In genomic region chr11:8167796-8168195, GRCh38 we compare ENCODE assay signal across 9 cellular contexts. TPM values are rescaled to one million over a fixed set of nuclear protein-coding genes. Genes with fewer than 3 reads are reported as not detected.
DNase-seq lines count a peak whose midpoint lies in the region; ATAC-seq and TF ChIP-seq lines count a peak whose summit lies in the region.
"Had no signal": no experiment of that assay in that cellular context is flagged by ENCODE, and none has a peak within 500 bp of the region (broad histone marks: within the 10 kb centered on the region; RNA-seq: fewer than 3 reads in every experiment).

No MANE protein-coding gene starts in this region.

- no peak overlapping the region for H3K4me3 ChIP-seq in astrocyte of the spinal cord (ENCODE audit: low read depth, low read length)
- peak overlapping the region; percentile 2 to 44 for H3K4me3 ChIP-seq in aorta (ENCODE audit: low read length in 2 of 2)

- no peaks in the 10 kb centered on the region for H3K36me3 ChIP-seq in aorta (ENCODE audit: control insufficient read depth in 1 of 2, insufficient read depth in 2 of 2, low read length in 1 of 2)

- no peaks in the 10 kb centered on the region for H3K4me1 ChIP-seq in aorta (ENCODE audit: control insufficient read depth in 1 of 2, insufficient read depth in 2 of 2, low read length in 2 of 2)

- in situ Hi-C loops in astrocyte of the spinal cord (cut with HindIII; ENCODE audit: low sequenced_read_pairs) = no loop called here

- H3K27ac ChIP-seq in aorta (ENCODE audit: low read depth in 1 of 2, low read length in 2 of 2) = no peak overlapping the region

- no peaks in the 10 kb centered on the region for H3K9me3 ChIP-seq in aorta (ENCODE audit: control insufficient read depth, low read length)

- intact Hi-C loops in left ventricle myocardium superior (cut with micrococcal nuclease) (no loop called here), Right ventricle myocardium inferior (cut with DNase I) (no loop called here), aorta (cut with DNase I) (no loop called here), sciatic nerve (cut with DNase I) (no loop called here)

- WGBS in aorta, 2 donors = 40% methylated on average over 4 of the region's 4 CpGs

- no peak for TF ChIP-seq CTCF in astrocyte of the spinal cord (IDR thresholded peaks at IDR 0.05; ENCODE audit: low read depth, low read length)

- DNase-seq in left ventricle myocardium superior (no peak), Right ventricle myocardium inferior (ENCODE audit: missing footprints) (no peak), astrocyte of the spinal cord (ENCODE audit: low read depth, low spot score) (peak; percentile 6), kidney glomerular epithelial cell (lab: John Stamatoyannopoulos, UW) (peak; percentile 30), aorta (no peak), sciatic nerve (ENCODE audit: low spot score) (no peak)
- DNase-seq in stimulated activated CD4-positive, alpha-beta T cell treated with anti-CD3 and anti-CD28 coated beads, Interleukin-1b, Interleukin-23, amount 100 ng/mL, for 48 hours = no peak
- DNase-seq: MV-4-11 had no signal

- ATAC-seq in left ventricle myocardium superior (peak; percentile 19), Right ventricle myocardium inferior (no peak), aorta (ENCODE audit: low FRiP score) (no peak), HG03469 (IDR thresholded peaks at IDR 0.05; ENCODE audit: unreplicated experiment) (no peak), sciatic nerve (no peak)

- H3K27me3 ChIP-seq in aorta (ENCODE audit: control insufficient read depth in 1 of 2, insufficient read depth in 2 of 2, low read length in 1 of 2) = no peaks in the 10 kb centered on the region

RNA-seq across cellular contexts. Expression of gene RIC3, which starts 1.0 kb away (rescaled TPM):
- total RNA-seq in left ventricle myocardium superior (14.1 TPM), Right ventricle myocardium inferior (11.7 TPM), aorta (10 to 100 TPM in 1 of 2 donors, 1 to 10 TPM in 1; 7.8 to 13.1 TPM), sciatic nerve (14.6 TPM)
- 1 to 10 TPM; 2.9 to 8.3 TPM for polyA plus RNA-seq in aorta

Comparison
In these comparisons a context has a peak if more than half of its experiments do, and no peak if none do; other contexts are left out.
1. DNase-seq: peak in astrocyte of the spinal cord (single experiment) and kidney glomerular epithelial cell (single experiment); none in left ventricle myocardium superior (single experiment), Right ventricle myocardium inferior (single experiment), aorta (0 of 2), sciatic nerve (single experiment) and stimulated activated CD4-positive, alpha-beta T cell treated with anti-CD3 and anti-CD28 coated beads, Interleukin-1b, Interleukin-23, amount 100 ng/mL, for 48 hours (single experiment).